In the genomic region with DNA sequence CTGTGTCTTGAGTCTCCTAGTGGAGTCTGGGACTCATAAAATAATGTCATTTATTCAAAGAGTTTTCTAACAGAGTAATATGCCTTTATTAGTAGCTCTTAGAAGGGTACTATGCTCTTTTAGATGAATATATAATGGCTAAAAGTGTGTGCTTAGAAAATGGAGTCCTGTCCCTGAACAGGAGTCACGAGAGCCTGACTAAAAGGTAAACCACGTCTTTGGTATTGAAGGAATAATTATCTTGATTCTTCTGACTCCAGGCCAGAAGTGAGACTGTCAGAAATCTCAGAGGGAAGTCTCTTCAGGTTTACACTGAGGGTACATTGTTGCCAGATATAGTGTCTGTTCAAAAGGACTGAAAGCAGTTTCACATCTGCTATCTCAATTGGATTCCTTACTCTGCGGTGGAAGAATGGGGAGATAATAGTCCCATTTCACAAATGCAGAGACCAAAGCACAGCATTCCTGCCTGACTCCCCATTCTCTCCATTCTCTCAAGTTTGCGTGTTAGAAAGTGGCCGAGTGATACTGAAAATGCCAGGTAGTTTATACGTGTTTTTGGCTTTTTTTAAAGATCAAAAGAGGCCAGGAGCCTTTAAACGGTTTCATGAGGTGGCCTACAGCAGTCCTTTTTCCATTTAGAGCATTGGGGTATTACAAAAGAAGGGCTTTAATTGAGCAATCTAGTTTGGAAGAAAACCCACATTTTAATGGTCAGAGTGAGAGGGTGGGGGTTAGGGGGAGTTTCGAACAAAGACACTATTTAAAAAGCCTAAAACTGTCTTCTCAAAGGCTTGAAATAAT, we compare ENCODE assay signal across 10 cellular contexts.
A peak's percentile ranks its signal among the peaks of the same experiment; 100 is the strongest.
DNase-seq lines count a peak whose midpoint lies in the region; ATAC-seq and TF ChIP-seq lines count a peak whose summit lies in the region.
"Had no signal": no experiment of that assay in that cellular context is flagged by ENCODE, and none has a peak within 500 bp of the region (broad histone marks: within the 10 kb centered on the region; RNA-seq: fewer than 3 reads in every experiment).

No MANE protein-coding gene starts in this region.

- DNase-seq in CD1c-positive myeloid dendritic cell (ENCODE audit: extremely low spot score) (peak; percentile 20), adipocyte (ENCODE audit: low read depth) (peak; percentile 85), cardiac muscle cell (ENCODE audit: low read depth in 1 of 2, low spot score in 1 of 2) (peak; percentile 30 to 90), pons (ENCODE audit: low spot score) (peak; percentile 73), GF-D8 (lab: John Stamatoyannopoulos, UW) (no peak)
- DNase-seq: NCI-H345, WERI-Rb-1 had no signal

- peak overlapping the region; percentile 91 for H3K27ac ChIP-seq in cardiac muscle cell
- H3K27ac ChIP-seq: WERI-Rb-1 had no signal

- peaks cover 24% of the 10 kb centered on the region for H3K36me3 ChIP-seq in adipocyte (ENCODE audit: control insufficient read depth, insufficient read depth, low read length, severe bottlenecking)
- H3K36me3 ChIP-seq in cardiac muscle cell = no peaks in the 10 kb centered on the region

- no peak for ATAC-seq in GM21367 (IDR thresholded peaks at IDR 0.05; ENCODE audit: unreplicated experiment)
- no peak for ATAC-seq in GM21529 (IDR thresholded peaks at IDR 0.05; ENCODE audit: unreplicated experiment)
- ATAC-seq in HG03108 (IDR thresholded peaks at IDR 0.05; ENCODE audit: unreplicated experiment) = no peak

- H3K4me1 ChIP-seq in adipocyte (ENCODE audit: control insufficient read depth, insufficient read depth, low read length) (peaks cover 68% of the 10 kb centered on the region), cardiac muscle cell (ENCODE audit: low read depth) (peaks cover 65% of the 10 kb centered on the region)

- peaks cover 3% of the 10 kb centered on the region for H3K9me3 ChIP-seq in adipocyte (ENCODE audit: control insufficient read depth, low read length)
- no peaks in the 10 kb centered on the region for H3K9me3 ChIP-seq in cardiac muscle cell (ENCODE audit: low read depth)

- H3K27me3 ChIP-seq in adipocyte (replicated peaks; ENCODE audit: control insufficient read depth, insufficient read depth, low read length) (no peaks in the 10 kb centered on the region), cardiac muscle cell (no peaks in the 10 kb centered on the region)

- no peak for TF ChIP-seq CTCF in cardiac muscle cell (IDR thresholded peaks at IDR 0.05; ENCODE audit: low read depth, low read length)

- H3K9ac ChIP-seq in adipocyte (ENCODE audit: low read length) = peak overlapping the region; percentile 85

- H3K4me3 ChIP-seq in adipocyte (ENCODE audit: low read length) = peak overlapping the region; percentile 9
- H3K4me3 ChIP-seq in cardiac muscle cell = no peak overlapping the region
